3 cellular contexts compared by ENCODE assay signal in the genomic region with DNA sequence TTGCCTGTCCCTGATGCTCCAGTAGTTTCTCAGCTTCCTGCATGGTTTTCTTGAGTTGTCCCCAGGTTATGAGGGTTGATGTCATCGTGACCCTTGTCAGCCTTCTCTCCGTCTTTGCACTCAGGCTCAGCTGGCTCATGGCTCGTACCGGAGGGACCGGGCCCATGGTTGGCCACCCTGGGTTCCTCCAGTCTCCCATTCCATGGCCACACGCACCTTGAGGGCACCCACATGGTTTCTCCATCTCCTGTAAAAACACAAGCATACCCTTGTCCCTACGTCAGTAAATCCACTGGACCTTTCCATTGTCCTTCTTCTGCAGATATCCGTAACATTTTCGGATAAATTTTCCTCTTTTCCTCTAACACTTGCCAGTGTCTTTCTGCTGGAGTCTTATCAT.
A peak's percentile ranks its signal among the peaks of the same experiment; 100 is the strongest.
DNase-seq lines count a peak whose midpoint lies in the region; ATAC-seq and TF ChIP-seq lines count a peak whose summit lies in the region.
"Not testable (repeated sequence)": the region's sequence is repeated elsewhere in the genome, so short reads cannot be mapped to it uniquely, and the experiment has no call there.

No MANE protein-coding gene starts in this region.

- not testable (repeated sequence) for TF ChIP-seq CTCF in endodermal cell (conservative IDR thresholded peaks at IDR 0.05)

- H3K36me3 Mint-ChIP-seq in endodermal cell (ENCODE audit: low read depth), result not testable (repeated sequence)

- H3K18ac ChIP-seq in trophoblast cell (ENCODE audit: low read length), result not testable (repeated sequence)

- H3K79me2 ChIP-seq in trophoblast cell (ENCODE audit: control insufficient read depth, insufficient read depth, low read length, poor library complexity), result not testable (repeated sequence)

- H2BK12ac ChIP-seq in trophoblast cell (ENCODE audit: low read length), result not testable (repeated sequence)

- peak overlapping the region; percentile 60 for H3K4me3 ChIP-seq in endodermal cell (ENCODE audit: low read length)
- H3K4me3 ChIP-seq in trophoblast cell (ENCODE audit: low read depth, low read length), result not testable (repeated sequence)

- H2AK5ac ChIP-seq in trophoblast cell (ENCODE audit: low read length), result not testable (repeated sequence)

- not testable (repeated sequence) for H4K8ac ChIP-seq in trophoblast cell (ENCODE audit: low read depth, low read length)

- DNase-seq in endodermal cell, result not testable (repeated sequence)
- peak; percentile 25 for DNase-seq in Right ventricle myocardium inferior (ENCODE audit: missing footprints)
- peak; percentile 70 to 73 for DNase-seq in trophoblast cell

- intact Hi-C loops in Right ventricle myocardium inferior (cut with DNase I), result not testable (repeated sequence)

- peaks cover 70% of the 10 kb centered on the region for H3K9me3 Mint-ChIP-seq in endodermal cell

- H3K4me2 ChIP-seq in trophoblast cell (ENCODE audit: low read length), result not testable (repeated sequence)

- H3K36me3 ChIP-seq in endodermal cell (ENCODE audit: control insufficient read depth, insufficient read depth, low read length); trophoblast cell (ENCODE audit: control insufficient read depth in 1 of 2, insufficient read depth in 2 of 2, low read length in 2 of 2): not testable (repeated sequence)

- not testable (repeated sequence) for H3K27ac ChIP-seq in endodermal cell (ENCODE audit: low read depth, low read length); trophoblast cell (ENCODE audit: low read depth, low read length)

- not testable (repeated sequence) for H3K9ac ChIP-seq in endodermal cell (ENCODE audit: extremely low read depth, low read length, poor library complexity, severe bottlenecking); trophoblast cell (ENCODE audit: low read length)

- H3K4ac ChIP-seq in trophoblast cell (ENCODE audit: low read depth, low read length), result not testable (repeated sequence)

- WGBS in endodermal cell (ENCODE audit: insufficient coverage in 1 of 2, insufficient read length in 1 of 2), 2 experiments, result 95 to 97% methylated on average over 8 to 9 of the region's 9 CpGs
- no CpG with 5 or more reads among the region's 9 CpGs for WGBS in trophoblast cell (ENCODE audit: extremely low coverage, insufficient coverage, insufficient read length)

- H2BK5ac ChIP-seq in trophoblast cell (ENCODE audit: low read depth, low read length, poor library complexity), result not testable (repeated sequence)

- ATAC-seq in Right ventricle myocardium inferior, result not testable (repeated sequence)

- H3K9me3 ChIP-seq in endodermal cell (ENCODE audit: control insufficient read depth, low read length), result peaks cover 87% of the 10 kb centered on the region
- not testable (repeated sequence) for H3K9me3 ChIP-seq in trophoblast cell (ENCODE audit: insufficient read depth, low read depth, low read length)

- H2AFZ ChIP-seq in trophoblast cell (ENCODE audit: insufficient read depth, low read length, poor library complexity), result not testable (repeated sequence)

- not testable (repeated sequence) for H4K12ac ChIP-seq in trophoblast cell (ENCODE audit: low read depth, low read length)

- not testable (repeated sequence) for H3K23ac ChIP-seq in trophoblast cell (ENCODE audit: low read length)

- not testable (repeated sequence) for H3K4me1 Mint-ChIP-seq in endodermal cell

- not testable (repeated sequence) for H3K27ac Mint-ChIP-seq in endodermal cell

- H3K27me3 Mint-ChIP-seq in endodermal cell (ENCODE audit: insufficient read depth), result not testable (repeated sequence)

- H3K4me1 ChIP-seq in endodermal cell (ENCODE audit: control insufficient read depth, insufficient read depth, low read length); trophoblast cell (ENCODE audit: control insufficient read depth in 1 of 2, insufficient read depth in 2 of 2, low read length in 2 of 2): not testable (repeated sequence)

- H4K91ac ChIP-seq in trophoblast cell (ENCODE audit: low read depth, low read length), result not testable (repeated sequence)

- not testable (repeated sequence) for H2BK120ac ChIP-seq in trophoblast cell (ENCODE audit: insufficient read depth, low read length, poor library complexity)

- H3K27me3 ChIP-seq in endodermal cell (ENCODE audit: control insufficient read depth, insufficient read depth, low read length, poor library complexity, severe bottlenecking); trophoblast cell (ENCODE audit: insufficient read depth, low read length): not testable (repeated sequence)

- not testable (repeated sequence) for H3K4me3 Mint-ChIP-seq in endodermal cell

- H3K79me1 ChIP-seq in trophoblast cell (ENCODE audit: low read length), result not testable (repeated sequence)

- H3K14ac ChIP-seq in trophoblast cell (ENCODE audit: low read length), result not testable (repeated sequence)
